In the genomic region with DNA sequence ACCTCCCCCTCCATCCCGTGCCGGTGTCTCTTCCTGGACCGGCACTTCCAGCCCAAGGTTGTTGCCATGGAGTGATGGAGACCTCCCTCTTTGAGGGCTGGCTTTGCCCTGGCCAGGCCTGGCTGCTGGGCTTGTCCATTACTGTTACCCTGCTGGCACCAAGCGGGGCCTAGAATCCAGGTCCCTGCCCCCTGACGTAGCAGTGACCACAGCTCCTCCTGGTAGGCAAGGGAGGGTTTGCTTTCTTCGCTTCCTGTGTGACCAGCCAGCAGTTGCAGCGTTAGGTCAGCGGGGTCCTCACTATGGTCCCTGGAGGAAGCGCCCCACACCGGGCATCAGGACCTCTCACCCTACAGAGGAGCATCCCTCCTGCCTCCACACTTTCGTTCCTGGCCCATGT, we compare ENCODE assay signal across 18 cellular contexts.
"Had no signal": no experiment of that assay in that cellular context is flagged by ENCODE, and none has a peak within 500 bp of the region (broad histone marks: within the 10 kb centered on the region; RNA-seq: fewer than 3 reads in every experiment).

No MANE protein-coding gene starts in this region.

- H3K27me3 ChIP-seq: ovary, right atrium auricular region had no signal

- H3K27ac ChIP-seq: foreskin keratinocyte, lower lobe of right lung, neutrophil, ovary, psoas muscle, right atrium auricular region, skin epidermis had no signal

- H3K4me3 ChIP-seq: lower lobe of right lung, ovary, psoas muscle, right atrium auricular region, skin epidermis had no signal

- H3K36me3 ChIP-seq: lower lobe of right lung, neutrophil, ovary, right atrium auricular region had no signal

- H3K9me3 ChIP-seq: lower lobe of right lung, neutrophil, ovary, psoas muscle, right atrium auricular region had no signal

- ATAC-seq: foreskin keratinocyte; lower lobe of right lung; naive thymus-derived CD4-positive, alpha-beta T cell; psoas muscle had no signal

- DNase-seq: activated B cell treated with CpG ODN at 0.5 μM for 24 hours; activated CD4-positive, alpha-beta memory T cell treated with anti-CD3 and anti-CD28 coated beads for 36 hours; activated CD4-positive, alpha-beta T cell treated with anti-CD3 and anti-CD28 coated beads for 48 hours; activated effector memory CD4-positive, alpha-beta T cell treated with anti-CD3 and anti-CD28 coated beads, Interleukin-2, amount 50 U/mL, for 16 hours; activated naive CD4-positive, alpha-beta T cell treated with anti-CD3 and anti-CD28 coated beads, Interleukin-2, amount 50 U/mL, for 16 hours; effector memory CD4-positive, alpha-beta T cell; foreskin keratinocyte; immature natural killer cell; lower lobe of right lung; naive thymus-derived CD4-positive, alpha-beta T cell; ovary; psoas muscle; stimulated activated CD4-positive, alpha-beta T cell treated with anti-CD3 and anti-CD28 coated beads, Interleukin-2, amount 100 ng/mL, for 24 hours; stimulated activated naive CD4-positive, alpha-beta T cell; T1000 had no signal

- H3K4me1 ChIP-seq: foreskin keratinocyte, psoas muscle had no signal
